ENCODE assay signal across 8 cellular contexts in genomic region chr10:15106352-15107013, GRCh38. TPM values are rescaled to one million over a fixed set of nuclear protein-coding genes. Genes with fewer than 3 reads are reported as not detected.
A peak's percentile ranks its signal among the peaks of the same experiment; 100 is the strongest.
DNase-seq lines count a peak whose midpoint lies in the region; ATAC-seq and TF ChIP-seq lines count a peak whose summit lies in the region.

No MANE protein-coding gene starts in this region.

- no peaks in the 10 kb centered on the region for H3K4me1 ChIP-seq in CD8-positive, alpha-beta memory T cell (ENCODE audit: insufficient read depth, low read length)
- no peaks in the 10 kb centered on the region for H3K4me1 ChIP-seq in osteoblast (ENCODE audit: insufficient read depth, low read length)

- peaks cover 4 to 81% (median 15%) of the 10 kb centered on the region in 3 donors for H3K36me3 Mint-ChIP-seq in CD8-positive, alpha-beta memory T cell
- peaks cover 94% of the 10 kb centered on the region for H3K36me3 Mint-ChIP-seq in activated T-helper 17 cell treated with anti-CD3 and anti-CD28 coated beads, Interleukin-2, amount 50 U/mL, for 72 hours (ENCODE audit: low read depth)
- H3K36me3 Mint-ChIP-seq in type B pancreatic cell, result peaks cover 15% of the 10 kb centered on the region

- H3K4me3 ChIP-seq in CD8-positive, alpha-beta memory T cell (ENCODE audit: low read length), result no peak overlapping the region
- H3K4me3 ChIP-seq in osteoblast (ENCODE audit: insufficient read depth, low read length), result no peak overlapping the region

- no peak overlapping the region for H3K4me2 ChIP-seq in osteoblast (ENCODE audit: insufficient read depth, low read length)

- no peaks in the 10 kb centered on the region for H3K27me3 Mint-ChIP-seq in CD8-positive, alpha-beta memory T cell
- no peaks in the 10 kb centered on the region for H3K27me3 Mint-ChIP-seq in activated T-helper 17 cell treated with anti-CD3 and anti-CD28 coated beads, Interleukin-2, amount 50 U/mL, for 72 hours
- H3K27me3 Mint-ChIP-seq in type B pancreatic cell, result no peaks in the 10 kb centered on the region

- H3K4me3 Mint-ChIP-seq in CD8-positive, alpha-beta memory T cell, result no peak overlapping the region
- H3K4me3 Mint-ChIP-seq in activated T-helper 17 cell treated with anti-CD3 and anti-CD28 coated beads, Interleukin-2, amount 50 U/mL, for 72 hours, result no peak overlapping the region
- H3K4me3 Mint-ChIP-seq in type B pancreatic cell, result peak overlapping the region; percentile 2

- H3K36me3 ChIP-seq in CD8-positive, alpha-beta memory T cell (ENCODE audit: insufficient read depth, low read length), result peaks cover 16% of the 10 kb centered on the region
- H3K36me3 ChIP-seq in osteoblast (ENCODE audit: insufficient read depth, low read length), result peaks cover 74% of the 10 kb centered on the region

- CTCF ChIA-PET in CD8-positive, alpha-beta memory T cell (lab: Charles Lee), result interaction anchor here (0.7 to 1.8 kb wide), 10 partner anchors 9 to 268 kb away, joined by 3 to 6 read pairs (median 4); partner anchors contain the start of genes CDNF, HSPA14, MSANTD7 and RPP38

- peak overlapping the region; percentile 8 for H2AFZ ChIP-seq in osteoblast (ENCODE audit: low read length)

- POLR2A ChIA-PET in CD8-positive, alpha-beta memory T cell (lab: Charles Lee), result no interaction called here

- no peaks in the 10 kb centered on the region for H3K9me3 Mint-ChIP-seq in CD8-positive, alpha-beta memory T cell
- H3K9me3 Mint-ChIP-seq in activated T-helper 17 cell treated with anti-CD3 and anti-CD28 coated beads, Interleukin-2, amount 50 U/mL, for 72 hours, result no peaks in the 10 kb centered on the region
- no peaks in the 10 kb centered on the region for H3K9me3 Mint-ChIP-seq in type B pancreatic cell

- peak; percentile 96 for TF ChIP-seq CTCF in osteoblast (IDR thresholded peaks at IDR 0.05; ENCODE audit: extremely low read depth, low read depth, low read length)
- TF ChIP-seq CTCF in type B pancreatic cell (conservative IDR thresholded peaks at IDR 0.05), result peak; percentile 95

- H3K27me3 ChIP-seq in CD8-positive, alpha-beta memory T cell (ENCODE audit: insufficient read depth, low read length, poor library complexity, severe bottlenecking), result no peaks in the 10 kb centered on the region
- no peaks in the 10 kb centered on the region for H3K27me3 ChIP-seq in osteoblast (ENCODE audit: insufficient read depth, low read length)

- no peaks in the 10 kb centered on the region for H3K9me3 ChIP-seq in CD8-positive, alpha-beta memory T cell (ENCODE audit: low read length)
- no peaks in the 10 kb centered on the region for H3K9me3 ChIP-seq in osteoblast (ENCODE audit: low read depth, low read length)

- H3K27ac Mint-ChIP-seq in CD8-positive, alpha-beta memory T cell, result peak overlapping the region; percentile 38 to 79 (median 52)
- H3K27ac Mint-ChIP-seq in activated T-helper 17 cell treated with anti-CD3 and anti-CD28 coated beads, Interleukin-2, amount 50 U/mL, for 72 hours, result no peak overlapping the region
- peak overlapping the region; percentile 70 for H3K27ac Mint-ChIP-seq in type B pancreatic cell

- peak; percentile 91 for ATAC-seq in GM19351 (IDR thresholded peaks at IDR 0.05; ENCODE audit: unreplicated experiment)
- peak; percentile 96 for ATAC-seq in activated T-helper 17 cell treated with anti-CD3 and anti-CD28 coated beads, Interleukin-2, amount 50 U/mL, for 72 hours (replicated peaks)

- peaks cover 4% of the 10 kb centered on the region for H4K20me1 ChIP-seq in osteoblast (ENCODE audit: insufficient read depth, low read length)

- no peak overlapping the region for H3K27ac ChIP-seq in CD8-positive, alpha-beta memory T cell (ENCODE audit: low read depth, low read length)
- H3K27ac ChIP-seq in osteoblast (ENCODE audit: low read depth, low read length), result no peak overlapping the region

- H3K4me1 Mint-ChIP-seq in CD8-positive, alpha-beta memory T cell, result peaks cover 4 to 13% (median 10%) of the 10 kb centered on the region in 3 donors
- no peaks in the 10 kb centered on the region for H3K4me1 Mint-ChIP-seq in activated T-helper 17 cell treated with anti-CD3 and anti-CD28 coated beads, Interleukin-2, amount 50 U/mL, for 72 hours
- H3K4me1 Mint-ChIP-seq in type B pancreatic cell (ENCODE audit: unreplicated experiment), result no peaks in the 10 kb centered on the region

- H3K79me2 ChIP-seq in osteoblast (ENCODE audit: insufficient read depth, low read length), result peaks cover 22% of the 10 kb centered on the region

- DNase-seq in CD8-positive, alpha-beta memory T cell, result peak; percentile 41 to 75 (median 54)
- DNase-seq in HT1080 (ENCODE audit: low read depth), result peak; percentile 62
- peak; percentile 73 for DNase-seq in RPMI8226
- DNase-seq in fibroblast of the conjunctiva (ENCODE audit: low read depth), result peak; percentile 74
- peak; percentile 68 for DNase-seq in osteoblast (ENCODE audit: insufficient read length, low spot score, missing footprints)
- peak; percentile 77 for DNase-seq in type B pancreatic cell (ENCODE audit: extremely low spot score, unreplicated experiment)

RNA-seq across cellular contexts. Expression of gene RPP38, which starts 9.3 kb away (rescaled TPM):
- 10 to 100 TPM; 21.3 to 21.7 TPM for total RNA-seq in CD8-positive, alpha-beta memory T cell
- polyA plus RNA-seq in CD8-positive, alpha-beta memory T cell, result 27.3 TPM
- 14.0 and 20.4 TPM in 2 replicates for total RNA-seq in HT1080 (2014; rRNA removed; shearing (Covaris generic))
- 21.9 and 25.8 TPM in 2 replicates for polyA plus RNA-seq in HT1080 (2015; cell fraction: cytosol; rRNA removed)
- 13.5 and 14.5 TPM in 2 replicates for polyA plus RNA-seq in HT1080 (2015; cell fraction: nucleus; rRNA removed)
- 10 to 100 TPM in 1 of 2 donors, 1 to 10 TPM in 1; 9.3 to 18.3 TPM for total RNA-seq in activated T-helper 17 cell treated with anti-CD3 and anti-CD28 coated beads, Interleukin-2, amount 50 U/mL, for 72 hours
- total RNA-seq in osteoblast, result 13.8 and 16.6 TPM in 2 replicates
- 18.1 and 23.2 TPM in 2 replicates for total RNA-seq in type B pancreatic cell (ENCODE audit: low replicate concordance)

RNA-seq across cellular contexts. Expression of gene ACBD7, which starts 17.9 kb away (rescaled TPM):
- total RNA-seq in CD8-positive, alpha-beta memory T cell, result 1 to 10 TPM in 1 of 2 experiments, under 1 TPM in 1; 0.80 to 1.2 TPM
- not detected for polyA plus RNA-seq in CD8-positive, alpha-beta memory T cell
- total RNA-seq in HT1080 (2014; rRNA removed; shearing (Covaris generic)), result 0.27 and 0.39 TPM in 2 replicates
- 0.99 and 2.1 TPM in 2 replicates for polyA plus RNA-seq in HT1080 (2015; cell fraction: cytosol; rRNA removed)
- polyA plus RNA-seq in HT1080 (2015; cell fraction: nucleus; rRNA removed), result 0.45 and 0.76 TPM in 2 replicates
- 1 to 10 TPM; 1.5 to 3.1 TPM for total RNA-seq in activated T-helper 17 cell treated with anti-CD3 and anti-CD28 coated beads, Interleukin-2, amount 50 U/mL, for 72 hours
- total RNA-seq in osteoblast (0.72 and 0.88 TPM in 2 replicates), type B pancreatic cell (ENCODE audit: low replicate concordance) (0.76 and 4.3 TPM in 2 replicates)
